ENCODE assay signal across 8 cellular contexts in the genomic region with DNA sequence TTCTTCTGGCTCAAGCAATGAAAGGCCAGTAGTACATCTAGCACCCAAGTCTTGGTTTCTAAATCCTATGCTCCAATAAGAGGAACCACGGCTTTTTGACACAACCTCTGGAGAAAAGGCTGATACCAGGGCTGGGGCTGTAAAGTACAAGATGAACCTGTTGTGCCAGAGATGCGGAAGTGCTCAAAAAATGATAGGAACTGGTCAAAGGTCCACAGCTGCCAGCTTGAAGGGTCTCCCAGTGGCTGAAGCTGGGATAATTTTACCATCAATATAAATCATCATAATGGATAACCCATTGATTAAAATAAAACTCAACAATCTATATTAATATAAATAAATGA.
A peak's percentile ranks its signal among the peaks of the same experiment; 100 is the strongest.
DNase-seq lines count a peak whose midpoint lies in the region; ATAC-seq, FAIRE-seq and TF ChIP-seq lines count a peak whose summit lies in the region.

No MANE protein-coding gene starts in this region.

- FAIRE-seq in RCC 7860 (lab: Jason Lieb, UNC), result no peak

- peak overlapping the region; percentile 76 for H3K9ac ChIP-seq in mucosa of stomach (ENCODE audit: low read length)

- H3K27ac ChIP-seq in 22Rv1 (peak overlapping the region; percentile 66), caudate nucleus (ENCODE audit: low read depth, low read length) (peak overlapping the region; percentile 77)

- DNase-seq in NOMO-1 treated with DMSO at 0.1 percent for 48 hours (lab: John Stamatoyannopoulos, UW; ENCODE audit: unreplicated experiment) (peak; percentile 88), caudate nucleus (lab: John Stamatoyannopoulos, UW) (no peak), NCI-H2081 treated with DMSO at 0.1 percent for 48 hours (lab: John Stamatoyannopoulos, UW) (no peak), RCC 7860 (ENCODE audit: low spot score) (no peak)

- H3K4me1 ChIP-seq in mucosa of stomach (ENCODE audit: control insufficient read depth, insufficient read depth, low read length), result peaks cover 16% of the 10 kb centered on the region

- no peak for TF ChIP-seq CTCF in 22Rv1 (IDR thresholded peaks at IDR 0.05)

- no peaks in the 10 kb centered on the region for H3K36me3 ChIP-seq in mucosa of stomach (ENCODE audit: control insufficient read depth, insufficient read depth, low read length)

- no peaks in the 10 kb centered on the region for H3K9me3 ChIP-seq in mucosa of stomach (ENCODE audit: control insufficient read depth, low read length)

- H3K27me3 ChIP-seq in mucosa of stomach (ENCODE audit: control insufficient read depth, insufficient read depth, low read length), result no peaks in the 10 kb centered on the region

- ATAC-seq in GM19397 (IDR thresholded peaks at IDR 0.05; ENCODE audit: unreplicated experiment), result peak; percentile 12
- ATAC-seq in GM18498 (IDR thresholded peaks at IDR 0.05; ENCODE audit: unreplicated experiment), result no peak

- peak overlapping the region; percentile 79 for H3K4me3 ChIP-seq in mucosa of stomach (ENCODE audit: low read length)
